Comparison of ENCODE assay signal across 26 cellular contexts in the genomic region with DNA sequence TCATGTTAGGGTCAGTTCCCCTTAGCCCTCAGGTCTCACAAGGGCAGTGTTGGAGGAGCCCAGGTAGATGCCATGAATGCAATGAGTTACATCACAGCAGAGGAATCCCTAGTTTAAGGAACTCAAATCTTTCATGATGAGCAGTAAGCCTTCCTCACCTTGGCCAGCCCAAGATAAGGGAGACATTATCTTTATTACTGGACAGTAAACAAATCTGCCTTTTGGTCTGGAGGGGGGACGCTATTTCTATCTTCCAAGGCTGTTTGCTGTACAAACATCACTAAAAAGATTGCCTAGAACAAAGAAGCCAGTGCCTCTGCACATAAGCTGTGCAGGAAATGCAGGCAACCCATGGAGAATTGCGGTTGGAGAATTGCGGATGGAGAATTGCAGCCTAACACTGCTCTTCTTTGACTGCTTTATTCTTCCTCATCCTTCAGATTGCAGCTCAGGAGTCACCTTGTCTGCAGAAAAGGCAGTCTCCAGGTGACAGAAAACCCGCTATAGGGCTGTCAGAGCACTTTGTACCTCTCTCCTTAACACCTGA. TPM values are rescaled to one million over a fixed set of nuclear protein-coding genes. Genes with fewer than 3 reads are reported as not detected.
DNase-seq lines count a peak whose midpoint lies in the region; ATAC-seq and TF ChIP-seq lines count a peak whose summit lies in the region.
"Had no signal": no experiment of that assay in that cellular context is flagged by ENCODE, and none has a peak within 500 bp of the region (broad histone marks: within the 10 kb centered on the region; RNA-seq: fewer than 3 reads in every experiment).

No MANE protein-coding gene starts in this region.

- H3K9me3 Mint-ChIP-seq in CD14-positive monocyte, result no peaks in the 10 kb centered on the region
- H3K9me3 Mint-ChIP-seq: CD4-positive, CD25-positive, alpha-beta regulatory T cell; IgD-negative memory B cell had no signal

- peaks cover 3 to 17% (median 6%) of the 10 kb centered on the region in 3 donors for H3K27me3 Mint-ChIP-seq in CD14-positive monocyte (ENCODE audit: low read depth in 3 of 3)

- no peaks in the 10 kb centered on the region for H3K36me3 Mint-ChIP-seq in CD14-positive monocyte
- H3K36me3 Mint-ChIP-seq: CD4-positive, CD25-positive, alpha-beta regulatory T cell had no signal

- ATAC-seq in HG02852 (IDR thresholded peaks at IDR 0.05; ENCODE audit: unreplicated experiment), result no peak
- ATAC-seq in HG03039 (IDR thresholded peaks at IDR 0.05; ENCODE audit: unreplicated experiment), result no peak
- ATAC-seq: Right ventricle myocardium inferior had no signal

- no peak for TF ChIP-seq CTCF in CD14-positive monocyte (IDR thresholded peaks at IDR 0.05)
- no peak for TF ChIP-seq CTCF in osteoblast (IDR thresholded peaks at IDR 0.05; ENCODE audit: extremely low read depth, low read depth, low read length)

- no peaks in the 10 kb centered on the region for H3K36me3 ChIP-seq in Karpas-422 (ENCODE audit: insufficient read depth, low read length)
- no peaks in the 10 kb centered on the region for H3K36me3 ChIP-seq in osteoblast (ENCODE audit: insufficient read depth, low read length)
- H3K36me3 ChIP-seq: SJSA1 had no signal

- DNase-seq in CD14-positive monocyte (ENCODE audit: low spot score), result peak; percentile 22
- peak; percentile 39 for DNase-seq in Karpas-422
- no peak for DNase-seq in caudate nucleus (lab: John Stamatoyannopoulos, UW)
- peak; percentile 13 for DNase-seq in osteoblast (ENCODE audit: insufficient read length, low spot score, missing footprints)
- DNase-seq in anterior cingulate cortex (lab: John Stamatoyannopoulos, UW), result no peak
- no peak for DNase-seq in NCI-H2196 treated with DMSO at 0.1 percent for 48 hours (lab: John Stamatoyannopoulos, UW; ENCODE audit: unreplicated experiment)
- DNase-seq: CD4-positive, CD25-positive, alpha-beta regulatory T cell; DMS53; GM23248; H7; NCI-H1092 treated with DMSO at 0.1 percent for 48 hours; NCI-H1436; NCI-H2029; NCI-H446 treated with DMSO at 0.1 percent for 48 hours; PC-9 had no signal

- H3K27ac Mint-ChIP-seq in CD14-positive monocyte, result peak overlapping the region in 1 of 7 donors; percentile 35
- H3K27ac Mint-ChIP-seq: CD4-positive, CD25-positive, alpha-beta regulatory T cell; IgD-negative memory B cell had no signal

- intact Hi-C loops in CD14-positive monocyte (cut with micrococcal nuclease), result no loop called here

- no peak overlapping the region for H3K9ac ChIP-seq in Karpas-422 (ENCODE audit: low read length)
- H3K9ac ChIP-seq: GM23248, KMS-11 had no signal

- H3K79me2 ChIP-seq in Karpas-422 (ENCODE audit: low read length) (no peaks in the 10 kb centered on the region), osteoblast (ENCODE audit: insufficient read depth, low read length) (no peaks in the 10 kb centered on the region)

- H3K9me3 ChIP-seq in Karpas-422 (ENCODE audit: low read length), result no peaks in the 10 kb centered on the region
- no peaks in the 10 kb centered on the region for H3K9me3 ChIP-seq in osteoblast (ENCODE audit: low read depth, low read length)
- H3K9me3 ChIP-seq: SJSA1 had no signal

- H3K27me3 ChIP-seq in Karpas-422 (ENCODE audit: low read length) (no peaks in the 10 kb centered on the region), osteoblast (ENCODE audit: insufficient read depth, low read length) (no peaks in the 10 kb centered on the region)

- no peak overlapping the region for H3K4me2 ChIP-seq in Karpas-422 (ENCODE audit: low read depth, low read length, poor library complexity, severe bottlenecking)
- no peak overlapping the region for H3K4me2 ChIP-seq in osteoblast (ENCODE audit: insufficient read depth, low read length)
- H3K4me2 ChIP-seq: KMS-11, PC-9 had no signal

- no peaks in the 10 kb centered on the region for H3K9me2 ChIP-seq in Karpas-422 (replicated peaks; ENCODE audit: insufficient read depth, low read length)

- H3K27ac ChIP-seq in Karpas-422 (ENCODE audit: low read length) (peak overlapping the region; percentile 90), caudate nucleus (ENCODE audit: low read depth, low read length) (peak overlapping the region; percentile 63), osteoblast (ENCODE audit: low read depth, low read length) (no peak overlapping the region)
- H3K27ac ChIP-seq: GM23248, KMS-11, PC-9, SJSA1 had no signal

- no peaks in the 10 kb centered on the region for H4K20me1 ChIP-seq in Karpas-422 (ENCODE audit: insufficient read depth, low read depth, low read length)
- H4K20me1 ChIP-seq in osteoblast (ENCODE audit: insufficient read depth, low read length), result no peaks in the 10 kb centered on the region

- no peak overlapping the region for H3K4me3 Mint-ChIP-seq in CD14-positive monocyte
- H3K4me3 Mint-ChIP-seq: CD4-positive, CD25-positive, alpha-beta regulatory T cell; IgD-negative memory B cell had no signal

- H3K4me1 Mint-ChIP-seq in CD14-positive monocyte, result peaks cover 22% of the 10 kb centered on the region
- H3K4me1 Mint-ChIP-seq: CD4-positive, CD25-positive, alpha-beta regulatory T cell had no signal

- no peak overlapping the region for H3K4me3 ChIP-seq in Karpas-422 (ENCODE audit: low read length)
- H3K4me3 ChIP-seq in osteoblast (ENCODE audit: insufficient read depth, low read length), result no peak overlapping the region
- H3K4me3 ChIP-seq: GM23248, PC-9, SJSA1 had no signal

- H3K4me1 ChIP-seq in Karpas-422 (ENCODE audit: low read length) (peaks cover 59% of the 10 kb centered on the region), osteoblast (ENCODE audit: insufficient read depth, low read length) (peaks cover 26% of the 10 kb centered on the region)
- H3K4me1 ChIP-seq: SJSA1 had no signal

- no peak overlapping the region for H2AFZ ChIP-seq in Karpas-422 (ENCODE audit: low read length)
- H2AFZ ChIP-seq in osteoblast (ENCODE audit: low read length), result no peak overlapping the region
- H2AFZ ChIP-seq: GM23248, PC-9 had no signal

RNA-seq across cellular contexts. Expression of a gene that starts 2.3 kb away (rescaled TPM):
- polyA plus RNA-seq in CD14-positive monocyte, result under 1 TPM; 0.37 to 0.43 TPM
- 5.4 and 10.1 TPM in 2 replicates for total RNA-seq in Karpas-422 (2014; rRNA removed; shearing (Covaris generic); ENCODE audit: low replicate concordance)
- 273 and 932 TPM in 2 replicates for total RNA-seq in osteoblast
- total RNA-seq: CD4-positive, CD25-positive, alpha-beta regulatory T cell; Daoy; PC-9; RPMI7951; SJSA1 had no signal
- polyA plus RNA-seq: CD4-positive, CD25-positive, alpha-beta regulatory T cell; IgD-negative memory B cell had no signal

RNA-seq across cellular contexts. Expression of a gene that starts 13.1 kb away (rescaled TPM):
- under 1 TPM; 0.16 to 0.52 TPM for polyA plus RNA-seq in CD14-positive monocyte
- total RNA-seq in Karpas-422 (2014; rRNA removed; shearing (Covaris generic); ENCODE audit: low replicate concordance), result 52.4 and 62.2 TPM in 2 replicates
- under 0.01 and 0.29 TPM in 2 replicates for total RNA-seq in osteoblast
- total RNA-seq: CD4-positive, CD25-positive, alpha-beta regulatory T cell; Daoy; H7; PC-9; Right ventricle myocardium inferior; SJSA1 had no signal
- polyA plus RNA-seq: BJ; CD4-positive, CD25-positive, alpha-beta regulatory T cell; IgD-negative memory B cell had no signal

RNA-seq across cellular contexts. Expression of a gene that starts 40.7 kb away (rescaled TPM):
- polyA plus RNA-seq in CD14-positive monocyte, result under 1 TPM in 1 of 2 donors, not detected in 1; 0.51 TPM
- total RNA-seq in Karpas-422 (2014; rRNA removed; shearing (Covaris generic); ENCODE audit: low replicate concordance), result 0.89 and 15.2 TPM in 2 replicates
- under 0.01 TPM in 1 of 2 replicates, not detected in the other for total RNA-seq in osteoblast
- total RNA-seq: A172, Daoy, G401, GM23248, H7, PC-9, RPMI7951, SJSA1 had no signal
- polyA plus RNA-seq: BJ; CD4-positive, CD25-positive, alpha-beta regulatory T cell; GM23248 had no signal

Comparison
In these comparisons a context has a peak if more than half of its experiments do, and no peak if none do; other contexts are left out.
1. DNase-seq: peak in CD14-positive monocyte (single experiment), Karpas-422 (single experiment) and osteoblast (single experiment); none in caudate nucleus (0 of 61), anterior cingulate cortex (0 of 58) and NCI-H2196 treated with DMSO at 0.1 percent for 48 hours (single experiment).
2. RNA of a gene that starts 2.3 kb away (total RNA-seq): 273 to 932 TPM in osteoblast; 5.4 to 10.1 TPM in Karpas-422; every median in the first group is over 10 times any median in the second.
3. RNA of a gene that starts 13.1 kb away (total RNA-seq): 52.4 to 62.2 TPM in Karpas-422; under 0.01 to 0.29 TPM in osteoblast; every median in the first group is over 10 times any median in the second.